Comparison of ENCODE assay signal across 12 cellular contexts in the genomic region with DNA sequence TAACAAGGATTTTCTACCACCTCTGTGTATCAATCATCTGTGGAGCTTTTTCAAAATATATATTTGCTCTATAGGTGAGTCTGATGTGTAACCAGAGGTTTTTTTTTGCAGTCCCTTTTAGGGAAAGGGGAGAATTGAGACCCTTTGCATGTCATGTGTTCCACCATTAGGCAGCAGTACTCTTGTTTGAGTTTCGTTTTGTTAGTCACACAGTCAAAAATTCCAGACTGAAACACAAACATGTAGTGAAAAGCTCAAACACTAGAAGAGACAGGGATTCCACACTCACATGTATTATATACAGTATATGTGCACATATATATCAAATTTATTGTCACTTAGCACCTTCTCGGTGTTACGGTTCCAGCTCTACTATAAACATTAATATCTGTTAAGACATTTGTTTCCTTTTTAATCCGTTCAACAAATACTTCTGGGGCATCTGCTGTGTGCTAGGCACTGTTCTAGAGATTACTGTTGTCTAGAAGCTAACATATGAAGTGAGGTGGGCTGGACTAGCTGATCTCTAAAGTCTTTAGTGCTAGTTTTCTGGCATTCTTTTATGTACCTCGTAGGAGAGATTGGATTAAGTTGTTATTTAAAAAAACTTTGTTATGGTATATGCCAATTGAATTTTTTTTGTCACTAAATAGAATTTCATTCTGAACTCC. TPM values are rescaled to one million over a fixed set of nuclear protein-coding genes. Genes with fewer than 3 reads are reported as not detected.
DNase-seq lines count a peak whose midpoint lies in the region; ATAC-seq, FAIRE-seq and TF ChIP-seq lines count a peak whose summit lies in the region.
"Had no signal": no experiment of that assay in that cellular context is flagged by ENCODE, and none has a peak within 500 bp of the region (broad histone marks: within the 10 kb centered on the region; RNA-seq: fewer than 3 reads in every experiment).

No MANE protein-coding gene starts in this region.

- CTCF ChIA-PET in CD8-positive, alpha-beta T cell (lab: Charles Lee): no interaction called here
- CTCF ChIA-PET in HepG2 (lab: Yijun Ruan, JAX; ENCODE audit: low intra/inter-chr PET ratio, low total read pairs): no interaction called here

- no peak overlapping the region for H3K27ac Mint-ChIP-seq in CD8-positive, alpha-beta T cell
- peak overlapping the region in 1 of 5 experiments; percentile 96 for H3K27ac Mint-ChIP-seq in brain

- peak overlapping the region; percentile 67 for H3K4me2 ChIP-seq in HepG2 (ENCODE audit: low read depth, low read length)

- peaks cover 82% of the 10 kb centered on the region for H4K20me1 ChIP-seq in HepG2 (ENCODE audit: insufficient read depth, low read length)

- TF ChIP-seq RAD21 in HepG2 (CRISPR knock-in tag; IDR thresholded peaks at IDR 0.05): no peak

- no peak for TF ChIP-seq POLR2A in HepG2 (IDR thresholded peaks at IDR 0.05; ENCODE audit: insufficient read depth in 1 of 2, low read depth in 2 of 2, low read length in 2 of 2)

- no peak overlapping the region for H2AFZ ChIP-seq in HepG2 (ENCODE audit: low read length)

- POLR2A ChIA-PET in CD8-positive, alpha-beta T cell (lab: Charles Lee): no interaction called here
- POLR2A ChIA-PET in HepG2 (lab: Yijun Ruan, JAX): no interaction called here

- no peak overlapping the region for H3K4me3 ChIP-seq in CD8-positive, alpha-beta T cell (ENCODE audit: low read depth, low read length)
- H3K4me3 ChIP-seq in HUES48 (ENCODE audit: low read depth, low read length) (peak overlapping the region; percentile 79), HepG2 (replicated peaks in 1 of 3; ENCODE audit: insufficient read depth in 1 of 3, low read depth in 2 of 3, low read length in 3 of 3) (peak overlapping the region in 2 of 3 experiments; percentile 21 to 28; a peak in 2 of 6 replicates)

- no peaks in the 10 kb centered on the region for H3K36me3 ChIP-seq in CD8-positive, alpha-beta T cell (ENCODE audit: insufficient read depth, low read length)
- H3K36me3 ChIP-seq in HUES48 (ENCODE audit: control insufficient read depth, insufficient read depth, low read length): peaks cover 50% of the 10 kb centered on the region
- H3K36me3 ChIP-seq in HepG2 (replicated peaks in 1 of 2; ENCODE audit: control insufficient read depth in 1 of 2, insufficient read depth in 2 of 2, low read length in 2 of 2): no peaks in the 10 kb centered on the region; a peak in 1 of 5 replicates
- H3K36me3 ChIP-seq: tibial artery had no signal

- H3K4me3 Mint-ChIP-seq in CD8-positive, alpha-beta T cell: peak overlapping the region; percentile 30
- H3K4me3 Mint-ChIP-seq in brain: peak overlapping the region; percentile 12 to 94 (median 70)
- H3K4me3 Mint-ChIP-seq: neural crest cell had no signal

- intact Hi-C loops in CD8-positive, alpha-beta T cell (cut with DNase I, micrococcal nuclease): no loop called here
- intact Hi-C loops in HepG2 (cut with micrococcal nuclease; ENCODE audit: unreplicated experiment): no loop called here

- peak overlapping the region; percentile 36; the same call in 1 of the 2 replicates for H3K9ac ChIP-seq in HUES48 (ENCODE audit: low read depth, low read length)
- H3K9ac ChIP-seq in HepG2 (ENCODE audit: insufficient read depth, low read depth, low read length): no peak overlapping the region

- TF ChIP-seq CTCF in CD8-positive, alpha-beta T cell (IDR thresholded peaks at IDR 0.05): no peak
- TF ChIP-seq CTCF in brain (conservative IDR thresholded peaks at IDR 0.05): no peak
- TF ChIP-seq CTCF in HepG2 (CRISPR knock-in tag; IDR thresholded peaks at IDR 0.05): no peak

- no peak for ATAC-seq in CD8-positive, alpha-beta T cell
- peak; percentile 26; the same call in 1 of the 3 replicates for ATAC-seq in HepG2
- no peak for ATAC-seq in HG03095 (IDR thresholded peaks at IDR 0.05; ENCODE audit: unreplicated experiment)
- ATAC-seq: heart left ventricle had no signal

- H3K4me1 Mint-ChIP-seq in CD8-positive, alpha-beta T cell (ENCODE audit: low read depth): peaks cover 71% of the 10 kb centered on the region
- peaks cover 75% of the 10 kb centered on the region for H3K4me1 Mint-ChIP-seq in brain

- in situ Hi-C loops in HepG2 (cut with HindIII; ENCODE audit: extremely low pct_ligation_motif_present, low pct_unique_long_range_greater_than_20kb): no loop called here

- no TSS peak for BruUV-seq in HepG2 (replicated peaks; lab: Mats Ljungman, UMichigan)

- no peaks in the 10 kb centered on the region for H3K27me3 ChIP-seq in CD8-positive, alpha-beta T cell (ENCODE audit: insufficient read depth, low read length)
- no peaks in the 10 kb centered on the region for H3K27me3 ChIP-seq in HUES48 (ENCODE audit: control insufficient read depth, insufficient read depth, low read length)
- no peaks in the 10 kb centered on the region for H3K27me3 ChIP-seq in HepG2 (ENCODE audit: control insufficient read depth in 1 of 2, insufficient read depth in 2 of 2, low read length in 2 of 2)
- H3K27me3 ChIP-seq: tibial artery had no signal

- no peak overlapping the region for H3K27ac ChIP-seq in CD8-positive, alpha-beta T cell (ENCODE audit: low read depth, low read length)
- H3K27ac ChIP-seq in HUES48 (ENCODE audit: low read depth, low read length) (peak overlapping the region; percentile 17), HepG2 (ENCODE audit: extremely low read length, insufficient read depth, low read length) (peak overlapping the region; percentile 26)
- H3K27ac ChIP-seq: heart left ventricle, tibial artery had no signal

- H3K4me1 ChIP-seq in CD8-positive, alpha-beta T cell (ENCODE audit: insufficient read depth, low read length): peaks cover 67% of the 10 kb centered on the region
- H3K4me1 ChIP-seq in HUES48 (ENCODE audit: control insufficient read depth, insufficient read depth, low read length) (peaks cover 28% of the 10 kb centered on the region), HepG2 (ENCODE audit: insufficient read depth, low read length) (peaks cover 63% of the 10 kb centered on the region)

- DNase-seq in CD8-positive, alpha-beta T cell: no peak
- peak; percentile 37 for DNase-seq in HepG2 (ENCODE audit: low spot score)
- DNase-seq in Ammon's horn (ENCODE audit: low spot score): no peak
- no peak for DNase-seq in retina
- DNase-seq in activated CD4-positive, alpha-beta T cell treated with anti-CD3 and anti-CD28 coated beads, Interleukin-2, amount 50 U/mL, for 48 hours: no peak
- DNase-seq: heart left ventricle, NCI-H510A, tibial artery had no signal

- peak; percentile 56 for FAIRE-seq in HepG2 (lab: Jason Lieb, UNC)

- H3K36me3 Mint-ChIP-seq in CD8-positive, alpha-beta T cell: peaks cover 24% of the 10 kb centered on the region
- peaks cover 44% of the 10 kb centered on the region for H3K36me3 Mint-ChIP-seq in brain

- H3K79me2 ChIP-seq in HepG2 (ENCODE audit: insufficient read depth, low read length): peaks cover 97% of the 10 kb centered on the region

- no peaks in the 10 kb centered on the region for H3K9me3 Mint-ChIP-seq in CD8-positive, alpha-beta T cell
- peaks cover 0 to 3% (median 0%) of the 10 kb centered on the region in 5 experiments for H3K9me3 Mint-ChIP-seq in brain
- H3K9me3 Mint-ChIP-seq: neural crest cell had no signal

- H3K27me3 Mint-ChIP-seq in CD8-positive, alpha-beta T cell (ENCODE audit: low read depth): no peaks in the 10 kb centered on the region
- peaks cover 20% of the 10 kb centered on the region for H3K27me3 Mint-ChIP-seq in brain

- WGBS in HepG2 (ENCODE audit: low lambda C conversion rate): 23% methylated on average over 5 of the region's 5 CpGs

- TF ChIP-seq EP300 in HepG2 (IDR thresholded peaks at IDR 0.05; ENCODE audit: low read depth in 2 of 2, low read length in 2 of 2): no peak
- no peak for TF ChIP-seq EP300 in HepG2 (CRISPR knock-in tag; IDR thresholded peaks at IDR 0.05; ENCODE audit: borderline replicate concordance)

- H3K9me3 ChIP-seq in CD8-positive, alpha-beta T cell (ENCODE audit: low read length): no peaks in the 10 kb centered on the region
- no peaks in the 10 kb centered on the region for H3K9me3 ChIP-seq in HUES48 (ENCODE audit: control insufficient read depth, insufficient read depth, low read length)
- no peaks in the 10 kb centered on the region for H3K9me3 ChIP-seq in HepG2 (ENCODE audit: low read length)
- H3K9me3 ChIP-seq: heart left ventricle, tibial artery had no signal

TF ChIP-seq in HepG2, 621 proteins besides CTCF, POLR2A, EP300 and RAD21 (continues in another document):
- TF ChIP-seq SAP130 (CRISPR knock-in tag; IDR thresholded peaks at IDR 0.05; ENCODE audit: low read depth) (0 out of 2 replicates have a peak, but pooled peaks have one; percentile 14), FOXO1 (CRISPR knock-in tag; IDR thresholded peaks at IDR 0.05) (no peak), ZNF264 (CRISPR knock-in tag; IDR thresholded peaks at IDR 0.05) (no peak), GZF1 (CRISPR knock-in tag; IDR thresholded peaks at IDR 0.05) (no peak)

RNA-seq across cellular contexts. Expression of a gene that starts 5.5 kb away (rescaled TPM):
- total RNA-seq in CD8-positive, alpha-beta T cell: 10 to 100 TPM; 90.3 to 93.2 TPM
- 26.4 TPM for polyA plus RNA-seq in brain (ENCODE audit: insufficient read depth, low read depth, low replicate concordance)
- 40.5 and 81.0 TPM in 2 replicates for total RNA-seq in HepG2 (2016; rRNA removed; fragmentation: Illumina TruSeq; extraction: Trizol)
- total RNA-seq in HepG2 (2016; cell fraction: cytosol; rRNA removed; fragmentation: Illumina TruSeq; extraction: Trizol; ENCODE audit: low read depth): 3.8 and 4.7 TPM in 2 replicates
- total RNA-seq in HepG2 (2016; cell fraction: insoluble cytoplasmic fraction; rRNA removed; fragmentation: Illumina TruSeq; extraction: Trizol): 39.4 and 75.2 TPM in 2 replicates
- 12.7 TPM in 2 replicates for total RNA-seq in HepG2 (2016; cell fraction: membrane; rRNA removed; fragmentation: Illumina TruSeq; extraction: Trizol)
- total RNA-seq in HepG2 (2016; cell fraction: nucleus; rRNA removed; fragmentation: Illumina TruSeq; extraction: Trizol): 41.9 and 52.3 TPM in 2 replicates
- 20.7 and 22.2 TPM in 2 replicates for polyA plus RNA-seq in HepG2 (2011; rRNA removed)
- polyA plus RNA-seq in HepG2 (2011; cell fraction: cytosol; rRNA removed): 9.5 and 16.8 TPM in 2 replicates
- 14.6 and 21.3 TPM in 2 replicates for polyA plus RNA-seq in HepG2 (2011; cell fraction: nucleus; rRNA removed)
- polyA plus RNA-seq in HepG2 (2012): 24.5 and 29.6 TPM in 2 replicates
- polyA plus RNA-seq in HepG2 (2016; cell fraction: cytosol; fragmentation: Illumina TruSeq; extraction: Trizol; ENCODE audit: low read depth): 0.76 and 1.8 TPM in 2 replicates
- polyA plus RNA-seq in HepG2 (2016; cell fraction: insoluble cytoplasmic fraction; fragmentation: Illumina TruSeq; extraction: Trizol; ENCODE audit: low read depth): 29.7 and 29.8 TPM in 2 replicates
- 2.9 and 3.9 TPM in 2 replicates for polyA plus RNA-seq in HepG2 (2016; cell fraction: membrane; fragmentation: Illumina TruSeq; extraction: Trizol; ENCODE audit: low read depth)
- polyA plus RNA-seq in HepG2 (2016; cell fraction: nucleus; fragmentation: Illumina TruSeq; extraction: Trizol; ENCODE audit: insufficient read depth, low read depth): 26.5 and 29.5 TPM in 2 replicates
- 180 and 267 TPM in 2 replicates for polyA minus RNA-seq in HepG2 (2011; rRNA and poly(A)+ RNA removed; ENCODE audit: low replicate concordance)
- 62.3 and 83.0 TPM in 2 replicates for polyA minus RNA-seq in HepG2 (2011; cell fraction: cytosol; rRNA and poly(A)+ RNA removed)
- 121 and 148 TPM in 2 replicates for polyA minus RNA-seq in HepG2 (2011; cell fraction: nucleus; rRNA and poly(A)+ RNA removed)
